Comparison of ENCODE assay signal across 1 cellular context in the genomic region with DNA sequence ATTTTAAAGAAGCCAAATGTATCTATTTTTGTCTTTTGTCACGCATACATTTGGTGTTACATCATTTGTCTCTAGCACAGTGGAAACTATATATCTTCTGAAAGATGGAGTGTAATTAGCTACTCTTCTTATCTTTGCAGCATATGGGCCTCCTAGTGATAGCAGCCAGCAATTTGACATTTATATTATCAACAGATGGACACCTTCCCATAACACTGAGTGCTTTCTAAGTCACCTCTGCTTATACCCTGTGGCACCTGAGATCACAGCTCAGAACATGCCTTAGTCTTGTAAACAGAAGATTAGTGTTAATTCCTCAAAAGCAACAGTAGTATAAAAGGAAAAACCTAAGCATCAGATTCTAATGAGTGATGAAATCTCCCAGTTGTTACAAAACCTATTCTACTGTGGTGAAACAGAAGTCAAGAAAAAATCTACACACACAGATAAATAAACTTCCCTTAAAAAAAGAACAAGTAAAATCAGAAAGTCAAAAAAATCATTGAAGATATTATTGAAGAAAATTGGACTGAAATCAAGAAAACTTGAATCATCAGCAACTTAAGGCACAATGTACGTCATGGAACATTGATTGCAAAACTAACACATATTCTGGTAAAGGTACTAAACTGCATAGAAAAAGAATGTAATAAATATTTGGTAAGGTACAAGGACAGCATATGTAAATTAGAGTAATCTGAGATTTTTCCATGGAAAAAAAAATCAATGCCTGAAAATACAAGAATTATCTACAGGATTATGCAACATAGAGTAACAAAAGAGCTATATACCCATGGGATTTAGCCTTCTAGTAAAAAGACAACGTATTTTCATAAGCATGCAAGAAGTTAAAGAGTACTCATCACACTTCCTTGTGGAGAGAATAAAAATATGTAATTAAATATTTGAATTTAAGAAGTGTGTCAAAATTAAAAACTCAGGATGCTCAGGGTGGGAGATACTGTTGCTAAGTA.
A peak's percentile ranks its signal among the peaks of the same experiment; 100 is the strongest.
TF ChIP-seq lines count a peak whose summit lies in the region.

No MANE protein-coding gene starts in this region.

TF ChIP-seq in K562, 482 proteins besides CTCF, POLR2A, EP300 and RAD21 (continued from another document and continues in another):
- TF ChIP-seq GTF2B (IDR thresholded peaks at IDR 0.05; ENCODE audit: extremely low read depth, insufficient read length): no peak
- no peak for TF ChIP-seq ZKSCAN8 (CRISPR knock-in tag; IDR thresholded peaks at IDR 0.05)
- 0 out of 2 replicates have a peak, but pooled peaks have one; percentile 9 for TF ChIP-seq CC2D1A (IDR thresholded peaks at IDR 0.05)
- TF ChIP-seq FOXM1 (IDR thresholded peaks at IDR 0.05; ENCODE audit: low read depth): peak; percentile 52; the same call in 1 of the 2 replicates
- no peak for TF ChIP-seq FOXM1 (CRISPR knock-in tag; IDR thresholded peaks at IDR 0.05; ENCODE audit: low read depth)
- TF ChIP-seq FOSL1 (tag; conservative IDR thresholded peaks at IDR 0.05): no peak
- no peak for TF ChIP-seq ELF2 (CRISPR knock-in tag; IDR thresholded peaks at IDR 0.05)
- TF ChIP-seq, protein P1, sequence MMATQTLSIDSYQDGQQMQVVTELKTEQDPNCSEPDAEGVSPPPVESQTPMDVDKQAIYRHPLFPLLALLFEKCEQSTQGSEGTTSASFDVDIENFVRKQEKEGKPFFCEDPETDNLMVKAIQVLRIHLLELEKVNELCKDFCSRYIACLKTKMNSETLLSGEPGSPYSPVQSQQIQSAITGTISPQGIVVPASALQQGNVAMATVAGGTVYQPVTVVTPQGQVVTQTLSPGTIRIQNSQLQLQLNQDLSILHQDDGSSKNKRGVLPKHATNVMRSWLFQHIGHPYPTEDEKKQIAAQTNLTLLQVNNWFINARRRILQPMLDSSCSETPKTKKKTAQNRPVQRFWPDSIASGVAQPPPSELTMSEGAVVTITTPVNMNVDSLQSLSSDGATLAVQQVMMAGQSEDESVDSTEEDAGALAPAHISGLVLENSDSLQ (IDR thresholded peaks at IDR 0.05): peak; percentile 63
- TF ChIP-seq CBFA2T3 (IDR thresholded peaks at IDR 0.05): peak; percentile 86
- TF ChIP-seq NCOR1 (IDR thresholded peaks at IDR 0.05): peak; percentile 58
- TF ChIP-seq HNRNPK (IDR thresholded peaks at IDR 0.05; ENCODE audit: low read depth, low read length, poor library complexity, severe bottlenecking): no peak
- TF ChIP-seq MTA2 (IDR thresholded peaks at IDR 0.05; ENCODE audit: low read depth): peak; percentile 71
- TF ChIP-seq ZEB2 (IDR thresholded peaks at IDR 0.05): peak; percentile 83; the same call in 1 of the 2 replicates
- no peak for TF ChIP-seq RFX1 (IDR thresholded peaks at IDR 0.05)
- TF ChIP-seq TSC22D4 (tag; IDR thresholded peaks at IDR 0.05): no peak
- 0 out of 2 replicates have a peak, but pooled peaks have one; percentile 54 for TF ChIP-seq SMARCE1 (IDR thresholded peaks at IDR 0.05)
- TF ChIP-seq ATF3 (IDR thresholded peaks at IDR 0.05): peak; percentile 74; the same call in 1 of the 2 replicates
- TF ChIP-seq ATF3 (CRISPR knock-in tag; conservative IDR thresholded peaks at IDR 0.05): no peak
- TF ChIP-seq, protein P2, sequence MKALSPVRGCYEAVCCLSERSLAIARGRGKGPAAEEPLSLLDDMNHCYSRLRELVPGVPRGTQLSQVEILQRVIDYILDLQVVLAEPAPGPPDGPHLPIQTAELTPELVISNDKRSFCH (CRISPR knock-in tag; IDR thresholded peaks at IDR 0.05): no peak
- TF ChIP-seq, protein P2 (tag; IDR thresholded peaks at IDR 0.05): peak; percentile 97
- TF ChIP-seq GTF2A2 (tag; IDR thresholded peaks at IDR 0.05): no peak
- TF ChIP-seq, protein P3, sequence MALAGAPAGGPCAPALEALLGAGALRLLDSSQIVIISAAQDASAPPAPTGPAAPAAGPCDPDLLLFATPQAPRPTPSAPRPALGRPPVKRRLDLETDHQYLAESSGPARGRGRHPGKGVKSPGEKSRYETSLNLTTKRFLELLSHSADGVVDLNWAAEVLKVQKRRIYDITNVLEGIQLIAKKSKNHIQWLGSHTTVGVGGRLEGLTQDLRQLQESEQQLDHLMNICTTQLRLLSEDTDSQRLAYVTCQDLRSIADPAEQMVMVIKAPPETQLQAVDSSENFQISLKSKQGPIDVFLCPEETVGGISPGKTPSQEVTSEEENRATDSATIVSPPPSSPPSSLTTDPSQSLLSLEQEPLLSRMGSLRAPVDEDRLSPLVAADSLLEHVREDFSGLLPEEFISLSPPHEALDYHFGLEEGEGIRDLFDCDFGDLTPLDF (CRISPR knock-in tag; IDR thresholded peaks at IDR 0.05): no peak
- TF ChIP-seq PBX2 (CRISPR knock-in tag; IDR thresholded peaks at IDR 0.05; ENCODE audit: low read depth): no peak
- TF ChIP-seq PBX2 (tag; conservative IDR thresholded peaks at IDR 0.05; ENCODE audit: low read depth): peak; percentile 67
- peak; percentile 72 for TF ChIP-seq DMBX1 (CRISPR knock-in tag; IDR thresholded peaks at IDR 0.05; ENCODE audit: borderline replicate concordance)
- peak; percentile 56 for TF ChIP-seq ATF7 (IDR thresholded peaks at IDR 0.05)
- TF ChIP-seq CTBP1 (IDR thresholded peaks at IDR 0.05; ENCODE audit: borderline replicate concordance): peak; percentile 72; the same call in 1 of the 2 replicates
- no peak for TF ChIP-seq NFIC (IDR thresholded peaks at IDR 0.05)
- peak; percentile 93 for TF ChIP-seq TCF3 (CRISPR knock-in tag; IDR thresholded peaks at IDR 0.05)
- peak; percentile 77 for TF ChIP-seq DPF2 (IDR thresholded peaks at IDR 0.05)
- no peak for TF ChIP-seq PURB (CRISPR knock-in tag; IDR thresholded peaks at IDR 0.05; ENCODE audit: low read depth)
- peak in 1 of 2 experiments; percentile 48; a peak in 1 of 4 replicates for TF ChIP-seq TBL1XR1 (IDR thresholded peaks at IDR 0.05; ENCODE audit: low read length in 2 of 2)
- TF ChIP-seq SOX6 (IDR thresholded peaks at IDR 0.05): peak; percentile 76
- TF ChIP-seq, protein P4, sequence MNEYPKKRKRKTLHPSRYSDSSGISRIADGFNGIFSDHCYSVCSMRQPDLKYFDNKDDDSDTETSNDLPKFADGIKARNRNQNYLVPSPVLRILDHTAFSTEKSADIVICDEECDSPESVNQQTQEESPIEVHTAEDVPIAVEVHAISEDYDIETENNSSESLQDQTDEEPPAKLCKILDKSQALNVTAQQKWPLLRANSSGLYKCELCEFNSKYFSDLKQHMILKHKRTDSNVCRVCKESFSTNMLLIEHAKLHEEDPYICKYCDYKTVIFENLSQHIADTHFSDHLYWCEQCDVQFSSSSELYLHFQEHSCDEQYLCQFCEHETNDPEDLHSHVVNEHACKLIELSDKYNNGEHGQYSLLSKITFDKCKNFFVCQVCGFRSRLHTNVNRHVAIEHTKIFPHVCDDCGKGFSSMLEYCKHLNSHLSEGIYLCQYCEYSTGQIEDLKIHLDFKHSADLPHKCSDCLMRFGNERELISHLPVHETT (CRISPR knock-in tag; conservative IDR thresholded peaks at IDR 0.05 in 1 of 2, IDR thresholded peaks at IDR 0.05 in 1 of 2): 0 out of 4 replicates have a peak, but pooled peaks of 1 of the 2 experiments have one; percentile 30
- TF ChIP-seq TAL1 (IDR thresholded peaks at IDR 0.05): peak; percentile 85
- TF ChIP-seq ZZZ3 (IDR thresholded peaks at IDR 0.05): no peak
- peak; percentile 70 for TF ChIP-seq SMARCA4 (IDR thresholded peaks at IDR 0.05)
- TF ChIP-seq STAT6 (CRISPR knock-in tag; IDR thresholded peaks at IDR 0.05): no peak
- 0 out of 2 replicates have a peak, but pooled peaks have one; percentile 9 for TF ChIP-seq CEBPB (tag; IDR thresholded peaks at IDR 0.05)
- peak; percentile 62; the same call in 1 of the 2 replicates for TF ChIP-seq STAT5A (IDR thresholded peaks at IDR 0.05; ENCODE audit: borderline replicate concordance, low read length)
- TF ChIP-seq ZNF584 (CRISPR knock-in tag; IDR thresholded peaks at IDR 0.05; ENCODE audit: low read depth): peak; percentile 55; the same call in 1 of the 2 replicates
- TF ChIP-seq MEF2A (IDR thresholded peaks at IDR 0.05; ENCODE audit: control insufficient read depth, low read depth, low read length): peak; percentile 64
- no peak for TF ChIP-seq HCFC1 (IDR thresholded peaks at IDR 0.05; ENCODE audit: low read depth, low read length)
- TF ChIP-seq, protein P5, sequence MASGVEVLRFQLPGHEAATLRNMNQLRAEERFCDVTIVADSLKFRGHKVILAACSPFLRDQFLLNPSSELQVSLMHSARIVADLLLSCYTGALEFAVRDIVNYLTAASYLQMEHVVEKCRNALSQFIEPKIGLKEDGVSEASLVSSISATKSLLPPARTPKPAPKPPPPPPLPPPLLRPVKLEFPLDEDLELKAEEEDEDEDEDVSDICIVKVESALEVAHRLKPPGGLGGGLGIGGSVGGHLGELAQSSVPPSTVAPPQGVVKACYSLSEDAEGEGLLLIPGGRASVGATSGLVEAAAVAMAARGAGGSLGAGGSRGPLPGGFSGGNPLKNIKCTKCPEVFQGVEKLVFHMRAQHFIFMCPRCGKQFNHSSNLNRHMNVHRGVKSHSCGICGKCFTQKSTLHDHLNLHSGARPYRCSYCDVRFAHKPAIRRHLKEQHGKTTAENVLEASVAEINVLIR (CRISPR knock-in tag; IDR thresholded peaks at IDR 0.05): no peak
- peak; percentile 88 for TF ChIP-seq ARID1B (IDR thresholded peaks at IDR 0.05)
- no peak for TF ChIP-seq RNF219 (CRISPR knock-in tag; IDR thresholded peaks at IDR 0.05)
- no peak for TF ChIP-seq TAF15 (IDR thresholded peaks at IDR 0.05; ENCODE audit: low read depth, low read length)
- peak; percentile 23; the same call in 1 of the 2 replicates for TF ChIP-seq SMAD4 (CRISPR knock-in tag; conservative IDR thresholded peaks at IDR 0.05)
- TF ChIP-seq ELF1 (tag; IDR thresholded peaks at IDR 0.05): no peak
- peak; percentile 48; the same call in 1 of the 2 replicates for TF ChIP-seq JUND (IDR thresholded peaks at IDR 0.05; ENCODE audit: borderline replicate concordance, low read depth, low read length)
- TF ChIP-seq JUND (tag; IDR thresholded peaks at IDR 0.05; ENCODE audit: borderline replicate concordance, low read depth, low read length): no peak
- peak; percentile 94 for TF ChIP-seq TEAD4 (IDR thresholded peaks at IDR 0.05; ENCODE audit: low read length)
- no peak for TF ChIP-seq TEAD4 (CRISPR knock-in tag; IDR thresholded peaks at IDR 0.05; ENCODE audit: borderline replicate concordance)
